ENCODE assay signal across 9 cellular contexts in genomic region chr14:70714055-70714550, GRCh38.
DNase-seq lines count a peak whose midpoint lies in the region; ATAC-seq and TF ChIP-seq lines count a peak whose summit lies in the region.
"Had no signal": no experiment of that assay in that cellular context is flagged by ENCODE, and none has a peak within 500 bp of the region (broad histone marks: within the 10 kb centered on the region; RNA-seq: fewer than 3 reads in every experiment).

No MANE protein-coding gene starts in this region.

- no peaks in the 10 kb centered on the region for H3K27me3 ChIP-seq in brain microvascular endothelial cell (replicated peaks)
- H3K27me3 ChIP-seq: BLaER1 had no signal

- peak; percentile 59 for TF ChIP-seq CTCF in brain microvascular endothelial cell (IDR thresholded peaks at IDR 0.05; ENCODE audit: low read depth, low read length, missing control alignments)

- DNase-seq in NCI-H1436 (lab: John Stamatoyannopoulos, UW) (peak; percentile 68), NCI-H1436 treated with DMSO at 0.1 percent for 48 hours (lab: John Stamatoyannopoulos, UW) (no peak), NCI-H1105 (lab: John Stamatoyannopoulos, UW) (peak; percentile 68), SW480 (ENCODE audit: low spot score) (peak; percentile 72), brain microvascular endothelial cell (peak; percentile 14), kidney glomerular epithelial cell (lab: John Stamatoyannopoulos, UW) (peak; percentile 67)
- peak; percentile 39 for DNase-seq in stimulated activated CD8-positive, alpha-beta memory T cell treated with anti-CD3 and anti-CD28 coated beads, Interleukin-15, amount 100 ng/mL, for 1 hour (ENCODE audit: low read depth)

- no peak overlapping the region for H3K4me3 ChIP-seq in brain microvascular endothelial cell (ENCODE audit: low read depth, low read length)
- H3K4me3 ChIP-seq: BLaER1 had no signal

- in situ Hi-C loops in brain microvascular endothelial cell (cut with HindIII; ENCODE audit: low pct_ligation_motif_present, low sequenced_read_pairs): no loop called here

- H3K27ac ChIP-seq in brain microvascular endothelial cell: no peak overlapping the region
- H3K27ac ChIP-seq: BLaER1 had no signal

- H3K36me3 ChIP-seq in brain microvascular endothelial cell (replicated peaks): no peaks in the 10 kb centered on the region
- H3K36me3 ChIP-seq: BLaER1 had no signal

- no peak for ATAC-seq in HG02981 (IDR thresholded peaks at IDR 0.05; ENCODE audit: unreplicated experiment)
